Comparison of ENCODE assay signal across 21 cellular contexts in genomic region chr6:36035240-36035639, GRCh38. TPM values are rescaled to one million over a fixed set of nuclear protein-coding genes. Genes with fewer than 3 reads are reported as not detected.
DNase-seq lines count a peak whose midpoint lies in the region; ATAC-seq and TF ChIP-seq lines count a peak whose summit lies in the region.
"Had no signal": no experiment of that assay in that cellular context is flagged by ENCODE, and none has a peak within 500 bp of the region (broad histone marks: within the 10 kb centered on the region; RNA-seq: fewer than 3 reads in every experiment).

No MANE protein-coding gene starts in this region.

- in situ Hi-C loops in GM13977 (cut with MboI; ENCODE audit: low pct_unique_long_range_greater_than_20kb, low sequenced_read_pairs, unreplicated experiment) = loop anchor here (10.0 kb wide), 1 partner anchor 50 kb away; no protein-coding TSS in a partner anchor

- no peaks in the 10 kb centered on the region for H3K27me3 ChIP-seq in CD4-positive, CD25-positive, alpha-beta regulatory T cell (ENCODE audit: control insufficient read depth, insufficient read depth, low read length)
- H3K27me3 ChIP-seq in left lung = no peaks in the 10 kb centered on the region
- H3K27me3 ChIP-seq: cardiac muscle cell, tibial nerve had no signal

- H3K4me1 ChIP-seq in CD4-positive, CD25-positive, alpha-beta regulatory T cell (ENCODE audit: control insufficient read depth, insufficient read depth, low read length, poor library complexity, severe bottlenecking) = peaks cover 57% of the 10 kb centered on the region
- peaks cover 42 to 99% of the 10 kb centered on the region in 2 donors for H3K4me1 ChIP-seq in left lung

- no peak for DNase-seq in CD4-positive, CD25-positive, alpha-beta regulatory T cell
- DNase-seq in GM12865 (ENCODE audit: low read depth) (peak; percentile 59), left lung (no peak), left cardiac atrium (no peak), GM13977 (ENCODE audit: low spot score) (no peak), NOMO-1 treated with DMSO at 0.1 percent for 48 hours (lab: John Stamatoyannopoulos, UW; ENCODE audit: unreplicated experiment) (no peak)
- DNase-seq in activated naive CD8-positive, alpha-beta T cell treated with anti-CD3 and anti-CD28 coated beads, Interleukin-2, amount 50 U/mL, for 24 hours = no peak
- DNase-seq: amniotic stem cell; dermis blood vessel endothelial cell; DMS79 treated with DMSO at 0.1 percent for 48 hours; kidney; mesenchymal stem cell; NCI-H1417 treated with DMSO at 0.1 percent for 48 hours; NCI-H2107; NCI-H524; stimulated activated CD4-positive, alpha-beta T cell treated with anti-CD3 and anti-CD28 coated beads, Interleukin-2, amount 100 ng/mL, for 24 hours; stimulated activated naive CD4-positive, alpha-beta T cell treated with Interleukin-2 at 50 U/mL for 16 hours had no signal

- intact Hi-C loops in left lung (cut with DNase I) (no loop called here), left cardiac atrium (cut with DNase I) (no loop called here)

- H3K36me3 Mint-ChIP-seq in CD4-positive, CD25-positive, alpha-beta regulatory T cell = peaks cover 10% of the 10 kb centered on the region
- peaks cover 11% of the 10 kb centered on the region for H3K36me3 Mint-ChIP-seq in activated naive CD8-positive, alpha-beta T cell treated with anti-CD3 and anti-CD28 coated beads, Interleukin-2, amount 50 U/mL, for 24 hours (ENCODE audit: low read depth)

- no peak for ATAC-seq in CD4-positive, CD25-positive, alpha-beta regulatory T cell (ENCODE audit: low read depth in 2 of 2)
- no peak for ATAC-seq in activated naive CD8-positive, alpha-beta T cell treated with anti-CD3 and anti-CD28 coated beads, Interleukin-2, amount 50 U/mL, for 24 hours
- ATAC-seq in left lung = peak; percentile 40
- no peak for ATAC-seq in left cardiac atrium

- H3K9me3 Mint-ChIP-seq in CD4-positive, CD25-positive, alpha-beta regulatory T cell = no peaks in the 10 kb centered on the region
- H3K9me3 Mint-ChIP-seq in activated naive CD8-positive, alpha-beta T cell treated with anti-CD3 and anti-CD28 coated beads, Interleukin-2, amount 50 U/mL, for 24 hours = no peaks in the 10 kb centered on the region

- peaks cover 39 to 81% (median 65%) of the 10 kb centered on the region in 4 donors for H3K4me1 Mint-ChIP-seq in CD4-positive, CD25-positive, alpha-beta regulatory T cell
- H3K4me1 Mint-ChIP-seq in activated naive CD8-positive, alpha-beta T cell treated with anti-CD3 and anti-CD28 coated beads, Interleukin-2, amount 50 U/mL, for 24 hours = peaks cover 73% of the 10 kb centered on the region

- peak overlapping the region; percentile 3 for H3K4me3 ChIP-seq in CD4-positive, CD25-positive, alpha-beta regulatory T cell (ENCODE audit: low read depth, low read length)
- H3K4me3 ChIP-seq in GM12865 (ENCODE audit: low read depth, low read length) = no peak overlapping the region
- no peak overlapping the region for H3K4me3 ChIP-seq in left lung
- H3K4me3 ChIP-seq: cardiac muscle cell, tibial nerve had no signal

- H3K4me3 Mint-ChIP-seq in CD4-positive, CD25-positive, alpha-beta regulatory T cell = peak overlapping the region; percentile 16 to 85 (median 36)
- no peak overlapping the region for H3K4me3 Mint-ChIP-seq in activated naive CD8-positive, alpha-beta T cell treated with anti-CD3 and anti-CD28 coated beads, Interleukin-2, amount 50 U/mL, for 24 hours

- TF ChIP-seq CTCF in GM12865 (IDR thresholded peaks at IDR 0.05; ENCODE audit: insufficient read depth, low read depth, low read length, missing control alignments) (no peak), left lung (IDR thresholded peaks at IDR 0.05) (no peak), GM13977 (IDR thresholded peaks at IDR 0.05; ENCODE audit: extremely low read depth, insufficient read depth, missing control alignments) (no peak)

- no peak overlapping the region for H3K27ac ChIP-seq in CD4-positive, CD25-positive, alpha-beta regulatory T cell (ENCODE audit: insufficient read depth, low read length, poor library complexity, severe bottlenecking)
- H3K27ac ChIP-seq in left lung = peak overlapping the region; percentile 1 to 96
- H3K27ac ChIP-seq: cardiac muscle cell, tibial nerve had no signal

- H3K9me3 ChIP-seq in CD4-positive, CD25-positive, alpha-beta regulatory T cell (ENCODE audit: control insufficient read depth in 2 of 2, low read length in 2 of 2) = no peaks in the 10 kb centered on the region
- H3K9me3 ChIP-seq in left lung = no peaks in the 10 kb centered on the region
- H3K9me3 ChIP-seq: tibial nerve had no signal

- no peaks in the 10 kb centered on the region for H3K36me3 ChIP-seq in CD4-positive, CD25-positive, alpha-beta regulatory T cell (ENCODE audit: control insufficient read depth, insufficient read depth, low read length)
- no peaks in the 10 kb centered on the region for H3K36me3 ChIP-seq in left lung
- H3K36me3 ChIP-seq: cardiac muscle cell, tibial nerve had no signal

- H3K27me3 Mint-ChIP-seq in CD4-positive, CD25-positive, alpha-beta regulatory T cell = no peaks in the 10 kb centered on the region
- no peaks in the 10 kb centered on the region for H3K27me3 Mint-ChIP-seq in activated naive CD8-positive, alpha-beta T cell treated with anti-CD3 and anti-CD28 coated beads, Interleukin-2, amount 50 U/mL, for 24 hours
- H3K27me3 Mint-ChIP-seq: progenitor cell of endocrine pancreas had no signal

- peak overlapping the region in 1 of 3 donors; percentile 20 for H3K27ac Mint-ChIP-seq in CD4-positive, CD25-positive, alpha-beta regulatory T cell
- peak overlapping the region; percentile 1 for H3K27ac Mint-ChIP-seq in activated naive CD8-positive, alpha-beta T cell treated with anti-CD3 and anti-CD28 coated beads, Interleukin-2, amount 50 U/mL, for 24 hours
- H3K27ac Mint-ChIP-seq: progenitor cell of endocrine pancreas had no signal

RNA-seq across cellular contexts. Expression of gene MAPK14, which starts 7.6 kb away (rescaled TPM):
- total RNA-seq in CD4-positive, CD25-positive, alpha-beta regulatory T cell = 62.5 TPM
- 10 to 100 TPM; 44.6 to 65.0 (median 53.7) TPM for polyA plus RNA-seq in CD4-positive, CD25-positive, alpha-beta regulatory T cell
- total RNA-seq in left lung (10 to 100 TPM; 52.9 to 84.1 TPM), left cardiac atrium (10 to 100 TPM; 36.1 to 38.4 TPM)

RNA-seq across cellular contexts. Expression of gene SLC26A8, which starts 10.8 kb away (rescaled TPM):
- total RNA-seq in CD4-positive, CD25-positive, alpha-beta regulatory T cell = not detected
- not detected for polyA plus RNA-seq in CD4-positive, CD25-positive, alpha-beta regulatory T cell
- total RNA-seq in left lung (1 to 10 TPM in 1 of 2 donors, not detected in 1; 1.5 TPM), left cardiac atrium (under 1 TPM in 1 of 2 donors, not detected in 1; 0.06 TPM)
- total RNA-seq: cardiac muscle cell, progenitor cell of endocrine pancreas had no signal
- polyA plus RNA-seq: neural cell had no signal
